Comparison of ENCODE assay signal across 19 cellular contexts in genomic region chr4:177190995-177191568, GRCh38.
DNase-seq lines count a peak whose midpoint lies in the region; ATAC-seq and TF ChIP-seq lines count a peak whose summit lies in the region.
"Had no signal": no experiment of that assay in that cellular context is flagged by ENCODE, and none has a peak within 500 bp of the region (broad histone marks: within the 10 kb centered on the region; RNA-seq: fewer than 3 reads in every experiment).

No MANE protein-coding gene starts in this region.

- peaks cover 3% of the 10 kb centered on the region for H3K27me3 Mint-ChIP-seq in nephron (ENCODE audit: low read depth)
- H3K27me3 Mint-ChIP-seq in activated T-cell treated with anti-CD3 and anti-CD28 coated beads, Interleukin-2, amount 50 U/mL, for 72 hours (ENCODE audit: low read depth) = no peaks in the 10 kb centered on the region

- TF ChIP-seq CTCF in nephron (IDR thresholded peaks at IDR 0.05; ENCODE audit: unreplicated experiment in 3 of 3) = no peak

- DNase-seq in DMS53 (lab: John Stamatoyannopoulos, UW) = peak; percentile 52
- peak; percentile 1 for DNase-seq in NCI-H226
- peak; percentile 30 for DNase-seq in fibroblast of peridontal ligament (ENCODE audit: extremely low read depth)
- no peak for DNase-seq in activated T-cell treated with anti-CD3 and anti-CD28 coated beads, Interleukin-2, amount 50 U/mL, for 72 hours
- no peak for DNase-seq in epidermal melanocyte (ENCODE audit: insufficient read length, low spot score)
- no peak for DNase-seq in NAMALWA (ENCODE audit: low spot score)
- DNase-seq: activated CD4-positive, alpha-beta T cell treated with anti-CD3 and anti-CD28 coated beads for 4 hours; activated T-cell treated with anti-CD3 and anti-CD28 coated beads, Interleukin-2, amount 50 U/mL, for 4 hours; BE2C; DMS79 treated with DMSO at 0.1 percent for 48 hours; lower lobe of right lung; NCI-H1105 treated with DMSO at 0.1 percent for 48 hours; ovary; PC-3; stimulated activated CD4-positive, alpha-beta T cell treated with anti-CD3 and anti-CD28 coated beads, Interleukin-15, amount 100 ng/mL, for 24 hours; T-cell had no signal

- H3K4me1 Mint-ChIP-seq in nephron = peaks cover 5% of the 10 kb centered on the region
- no peaks in the 10 kb centered on the region for H3K4me1 Mint-ChIP-seq in activated T-cell treated with anti-CD3 and anti-CD28 coated beads, Interleukin-2, amount 50 U/mL, for 72 hours (ENCODE audit: low read depth)
- H3K4me1 Mint-ChIP-seq: T-cell had no signal

- H3K27ac Mint-ChIP-seq in nephron = peak overlapping the region; percentile 69 to 81 (median 76)
- H3K27ac Mint-ChIP-seq in activated T-cell treated with anti-CD3 and anti-CD28 coated beads, Interleukin-2, amount 50 U/mL, for 72 hours = no peak overlapping the region
- H3K27ac Mint-ChIP-seq: T-cell had no signal

- no peak for ATAC-seq in GM21619 (IDR thresholded peaks at IDR 0.05; ENCODE audit: unreplicated experiment)
- no peak for ATAC-seq in activated T-cell treated with anti-CD3 and anti-CD28 coated beads, Interleukin-2, amount 50 U/mL, for 72 hours (replicated peaks in 1 of 2)
- ATAC-seq: activated T-cell treated with anti-CD3 and anti-CD28 coated beads, Interleukin-2, amount 50 U/mL, for 4 hours; HCT116; lower lobe of right lung; PC-3; T-cell had no signal

- peaks cover 8% of the 10 kb centered on the region for H3K9me3 Mint-ChIP-seq in nephron
- H3K9me3 Mint-ChIP-seq in activated T-cell treated with anti-CD3 and anti-CD28 coated beads, Interleukin-2, amount 50 U/mL, for 72 hours = no peaks in the 10 kb centered on the region
- H3K9me3 Mint-ChIP-seq: activated T-cell treated with anti-CD3 and anti-CD28 coated beads, Interleukin-2, amount 50 U/mL, for 4 hours; T-cell had no signal

- no peaks in the 10 kb centered on the region for H3K36me3 Mint-ChIP-seq in nephron (ENCODE audit: low read depth)
- no peaks in the 10 kb centered on the region for H3K36me3 Mint-ChIP-seq in activated T-cell treated with anti-CD3 and anti-CD28 coated beads, Interleukin-2, amount 50 U/mL, for 72 hours (ENCODE audit: insufficient read depth in 2 of 2)
- H3K36me3 Mint-ChIP-seq: T-cell had no signal

- H3K4me3 Mint-ChIP-seq in nephron = no peak overlapping the region
- H3K4me3 Mint-ChIP-seq in activated T-cell treated with anti-CD3 and anti-CD28 coated beads, Interleukin-2, amount 50 U/mL, for 72 hours = no peak overlapping the region
- H3K4me3 Mint-ChIP-seq: activated T-cell treated with anti-CD3 and anti-CD28 coated beads, Interleukin-2, amount 50 U/mL, for 4 hours; T-cell had no signal

Comparison
In these comparisons a context has a peak if more than half of its experiments do, and no peak if none do; other contexts are left out.
1. DNase-seq: peak in DMS53 (single experiment), NCI-H226 (single experiment) and fibroblast of peridontal ligament (single experiment); none in activated T-cell treated with anti-CD3 and anti-CD28 coated beads, Interleukin-2, amount 50 U/mL, for 72 hours (0 of 2), epidermal melanocyte (single experiment) and NAMALWA (single experiment).